Comparison of ENCODE assay signal across 25 cellular contexts in the genomic region with DNA sequence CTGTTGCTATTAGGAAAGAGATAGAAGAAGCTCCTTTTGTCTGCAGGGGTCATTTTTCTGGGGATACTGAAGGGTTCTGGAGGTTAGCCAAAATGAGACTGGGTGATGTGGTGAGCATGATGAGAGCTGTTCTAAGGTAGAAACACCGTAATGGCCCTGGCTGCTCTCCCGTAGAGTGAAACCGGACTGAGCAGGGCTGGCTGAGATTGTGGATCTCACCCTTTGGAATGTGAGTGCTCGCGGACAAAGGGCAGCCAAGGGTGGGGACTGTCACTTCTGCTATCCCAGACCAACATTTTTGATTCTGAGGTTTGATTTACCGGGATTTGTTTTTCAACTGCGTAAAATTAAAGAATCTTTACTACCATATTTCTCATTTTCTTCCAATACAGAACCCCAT. TPM values are rescaled to one million over a fixed set of nuclear protein-coding genes. Genes with fewer than 3 reads are reported as not detected.
DNase-seq lines count a peak whose midpoint lies in the region; ATAC-seq, FAIRE-seq and TF ChIP-seq lines count a peak whose summit lies in the region.
"Had no signal": no experiment of that assay in that cellular context is flagged by ENCODE, and none has a peak within 500 bp of the region (broad histone marks: within the 10 kb centered on the region; RNA-seq: fewer than 3 reads in every experiment).

No MANE protein-coding gene starts in this region.

- no peak overlapping the region for H2BK120ac ChIP-seq in H9 (ENCODE audit: low read depth, low read length, poor library complexity, severe bottlenecking)

- H3K36me3 Mint-ChIP-seq in activated naive CD8-positive, alpha-beta T cell, result no peaks in the 10 kb centered on the region
- H3K36me3 Mint-ChIP-seq in activated naive CD8-positive, alpha-beta T cell treated with anti-CD3 and anti-CD28 coated beads, Interleukin-2, amount 50 U/mL, for 24 hours (ENCODE audit: low read depth), result no peaks in the 10 kb centered on the region
- peaks cover 14 to 30% (median 19%) of the 10 kb centered on the region in 3 experiments; a peak in 6 of 7 replicates for H3K36me3 Mint-ChIP-seq in H9 (ENCODE audit: insufficient read depth in 1 of 3, low read depth in 3 of 3)
- H3K36me3 Mint-ChIP-seq: CD4-positive, alpha-beta memory T cell; CD4-positive, CD25-positive, alpha-beta regulatory T cell; CD8-positive, alpha-beta memory T cell had no signal

- H3K4me3 ChIP-seq in mucosa of descending colon, result no peak overlapping the region
- H3K4me3 ChIP-seq in smooth muscle cell, result no peak overlapping the region
- H3K4me3 ChIP-seq: A549, BLaER1 had no signal

- no peak for DNase-seq in activated naive CD8-positive, alpha-beta T cell treated with anti-CD3 and anti-CD28 coated beads, Interleukin-2, amount 50 U/mL, for 24 hours
- no peak for DNase-seq in D721Med (ENCODE audit: insufficient read length, low spot score)
- DNase-seq in H9, result no peak
- DNase-seq in mucosa of descending colon, result no peak
- DNase-seq in smooth muscle cell (lab: John Stamatoyannopoulos, UW; ENCODE audit: unreplicated experiment), result no peak
- no peak for DNase-seq in glomerular visceral epithelial cell (ENCODE audit: extremely low spot score)
- no peak for DNase-seq in posterior cingulate gyrus
- DNase-seq: ACHN; BE2C; C1 segment of cervical spinal cord; CD4-positive, alpha-beta memory T cell; CD4-positive, CD25-positive, alpha-beta regulatory T cell; CD8-positive, alpha-beta memory T cell; COR-L47; DMS79 treated with DMSO at 0.1 percent for 48 hours; GF-D8 had no signal

- no CpG with 5 or more reads among the region's 7 CpGs for WGBS in H9 (ENCODE audit: extremely low coverage, insufficient read length, low lambda C conversion rate)
- WGBS in smooth muscle cell (ENCODE audit: low lambda C conversion rate), result 97% methylated on average over 7 of the region's 7 CpGs

- peak; percentile 75 for FAIRE-seq in D721Med (lab: Jason Lieb, UNC)
- FAIRE-seq: A549, G401.6, GM12891, GM19239 had no signal

- no peak overlapping the region; the same call in 1 of the 2 replicates for H3K14ac ChIP-seq in H9 (ENCODE audit: insufficient read depth, low read length)

- no peak overlapping the region for H2AK5ac ChIP-seq in H9 (ENCODE audit: insufficient read length, low read length)

- H2AFZ ChIP-seq in H9 (ENCODE audit: low read length) (no peak overlapping the region), smooth muscle cell (ENCODE audit: low read depth) (no peak overlapping the region)

- no peaks in the 10 kb centered on the region for H3K79me2 ChIP-seq in H9 (ENCODE audit: insufficient read depth, low read length)
- no peaks in the 10 kb centered on the region for H3K79me2 ChIP-seq in smooth muscle cell (ENCODE audit: low read depth)

- no peaks in the 10 kb centered on the region for H3K9me3 Mint-ChIP-seq in activated naive CD8-positive, alpha-beta T cell (ENCODE audit: low read depth)
- H3K9me3 Mint-ChIP-seq in activated naive CD8-positive, alpha-beta T cell treated with anti-CD3 and anti-CD28 coated beads, Interleukin-2, amount 50 U/mL, for 24 hours, result no peaks in the 10 kb centered on the region
- no peaks in the 10 kb centered on the region for H3K9me3 Mint-ChIP-seq in H9
- H3K9me3 Mint-ChIP-seq: CD4-positive, alpha-beta memory T cell; CD8-positive, alpha-beta memory T cell had no signal

- H3K9ac ChIP-seq in H9 (ENCODE audit: extremely low read depth, insufficient read length, low read length) (no peak overlapping the region), smooth muscle cell (ENCODE audit: low read depth) (no peak overlapping the region)
- H3K9ac ChIP-seq: BLaER1 had no signal

- no peak overlapping the region for H3K56ac ChIP-seq in H9 (ENCODE audit: insufficient read length, low read depth, low read length)

- intact Hi-C loops in mucosa of descending colon (cut with DNase I, micrococcal nuclease), result no loop called here
- intact Hi-C loops in posterior cingulate gyrus (cut with DNase I), result no loop called here

- H3K4me1 Mint-ChIP-seq in activated naive CD8-positive, alpha-beta T cell (ENCODE audit: low read depth), result peaks cover 6% of the 10 kb centered on the region
- peaks cover 7% of the 10 kb centered on the region for H3K4me1 Mint-ChIP-seq in activated naive CD8-positive, alpha-beta T cell treated with anti-CD3 and anti-CD28 coated beads, Interleukin-2, amount 50 U/mL, for 24 hours
- H3K4me1 Mint-ChIP-seq in H9, result peaks cover 4 to 7% of the 10 kb centered on the region in 2 experiments
- H3K4me1 Mint-ChIP-seq: CD4-positive, alpha-beta memory T cell; CD8-positive, alpha-beta memory T cell had no signal

- H4K8ac ChIP-seq in H9 (replicated peaks; ENCODE audit: insufficient read length, low read depth, low read length), result no peak overlapping the region

- H3K4me3 Mint-ChIP-seq in activated naive CD8-positive, alpha-beta T cell, result no peak overlapping the region
- H3K4me3 Mint-ChIP-seq in activated naive CD8-positive, alpha-beta T cell treated with anti-CD3 and anti-CD28 coated beads, Interleukin-2, amount 50 U/mL, for 24 hours, result no peak overlapping the region
- H3K4me3 Mint-ChIP-seq in H9, result no peak overlapping the region
- H3K4me3 Mint-ChIP-seq: CD14-positive monocyte; CD4-positive, alpha-beta memory T cell; CD4-positive, CD25-positive, alpha-beta regulatory T cell; CD8-positive, alpha-beta memory T cell had no signal

- H3K27ac ChIP-seq in H9 (ENCODE audit: insufficient read length, low read depth, low read length), result no peak overlapping the region
- no peak overlapping the region for H3K27ac ChIP-seq in smooth muscle cell (ENCODE audit: low read depth)
- H3K27ac ChIP-seq: 22Rv1, A549, BLaER1 had no signal

- H3K18ac ChIP-seq in H9 (ENCODE audit: insufficient read length, low read depth, low read length), result no peak overlapping the region

- H2BK15ac ChIP-seq in H9 (ENCODE audit: low read depth, low read length), result no peak overlapping the region

- no peak overlapping the region for H3K4ac ChIP-seq in H9 (ENCODE audit: low read depth, low read length)

- no peak overlapping the region for H4K5ac ChIP-seq in H9 (ENCODE audit: insufficient read length, low read depth, low read length)

- H3K4me2 ChIP-seq in H9 (ENCODE audit: insufficient read depth, insufficient read length, low read length) (no peak overlapping the region), smooth muscle cell (no peak overlapping the region)
- H3K4me2 ChIP-seq: A549, BLaER1 had no signal

- H3K23me2 ChIP-seq in H9 (ENCODE audit: insufficient read length, low read depth, low read length, poor library complexity, severe bottlenecking), result no peaks in the 10 kb centered on the region

- H2BK5ac ChIP-seq in H9 (ENCODE audit: insufficient read length, low read length), result no peak overlapping the region

- H3T11ph ChIP-seq in H9 (ENCODE audit: low read length), result no peak overlapping the region

- no peak for ATAC-seq in activated naive CD8-positive, alpha-beta T cell treated with anti-CD3 and anti-CD28 coated beads, Interleukin-2, amount 50 U/mL, for 24 hours
- peak; percentile 46 for ATAC-seq in mucosa of descending colon
- ATAC-seq: A549 had no signal

- H3K27me3 Mint-ChIP-seq in activated naive CD8-positive, alpha-beta T cell, result no peaks in the 10 kb centered on the region
- no peaks in the 10 kb centered on the region for H3K27me3 Mint-ChIP-seq in activated naive CD8-positive, alpha-beta T cell treated with anti-CD3 and anti-CD28 coated beads, Interleukin-2, amount 50 U/mL, for 24 hours
- H3K27me3 Mint-ChIP-seq in H9 (ENCODE audit: low read depth), result no peaks in the 10 kb centered on the region
- H3K27me3 Mint-ChIP-seq: CD4-positive, CD25-positive, alpha-beta regulatory T cell had no signal

- no peak overlapping the region for H3K23ac ChIP-seq in H9 (ENCODE audit: insufficient read length, low read depth, low read length)

- no peak overlapping the region for H2BK20ac ChIP-seq in H9 (ENCODE audit: low read depth, low read length, poor library complexity, severe bottlenecking)

- H4K20me1 ChIP-seq in H9 (ENCODE audit: control insufficient read depth, insufficient read depth, insufficient read length) (no peaks in the 10 kb centered on the region), smooth muscle cell (ENCODE audit: low read depth) (no peaks in the 10 kb centered on the region)
- H4K20me1 ChIP-seq: BLaER1 had no signal

- no peak overlapping the region for H4K91ac ChIP-seq in H9 (ENCODE audit: insufficient read length, low read depth, low read length)

- H2BK12ac ChIP-seq in H9 (ENCODE audit: insufficient read length, low read depth, low read length), result no peak overlapping the region

- H3K36me3 ChIP-seq in mucosa of descending colon (ENCODE audit: low read depth) (no peaks in the 10 kb centered on the region), smooth muscle cell (ENCODE audit: low read depth) (no peaks in the 10 kb centered on the region)
- H3K36me3 ChIP-seq: BE2C, BLaER1 had no signal

- H3K79me1 ChIP-seq in H9 (ENCODE audit: insufficient read depth, low read depth, low read length, poor library complexity, severe bottlenecking), result no peaks in the 10 kb centered on the region

- TF ChIP-seq CTCF in D721Med (IDR thresholded peaks at IDR 0.05; ENCODE audit: insufficient read depth, missing control alignments), result no peak
- no peak for TF ChIP-seq CTCF in H9 (conservative IDR thresholded peaks at IDR 0.05)
- no peak for TF ChIP-seq CTCF in mucosa of descending colon (IDR thresholded peaks at IDR 0.05)
- no peak for TF ChIP-seq CTCF in smooth muscle cell (IDR thresholded peaks at IDR 0.05; ENCODE audit: borderline replicate concordance, insufficient read depth, poor library complexity, severe bottlenecking)

- no peaks in the 10 kb centered on the region for H3K4me1 ChIP-seq in H9 (ENCODE audit: insufficient read depth, low read length)
- peaks cover 10% of the 10 kb centered on the region for H3K4me1 ChIP-seq in mucosa of descending colon (ENCODE audit: low read depth)
- no peaks in the 10 kb centered on the region for H3K4me1 ChIP-seq in smooth muscle cell (ENCODE audit: low read depth)
- H3K4me1 ChIP-seq: A549, BE2C had no signal

- H3F3A ChIP-seq in smooth muscle cell (ENCODE audit: low read depth), result no peaks in the 10 kb centered on the region

- H3K27me3 ChIP-seq in H9 (ENCODE audit: insufficient read depth, low read length), result no peaks in the 10 kb centered on the region
- H3K27me3 ChIP-seq in smooth muscle cell (ENCODE audit: low read depth), result peaks cover 19% of the 10 kb centered on the region
- H3K27me3 ChIP-seq: BE2C, BLaER1 had no signal

- H3K9me3 ChIP-seq in H9 (ENCODE audit: control insufficient read depth, low read depth, low read length) (no peaks in the 10 kb centered on the region), mucosa of descending colon (no peaks in the 10 kb centered on the region), smooth muscle cell (replicated peaks; ENCODE audit: low read depth) (no peaks in the 10 kb centered on the region)
- H3K9me3 ChIP-seq: A549, BE2C, BLaER1 had no signal

- H3K27ac Mint-ChIP-seq in activated naive CD8-positive, alpha-beta T cell, result peak overlapping the region; percentile 10
- H3K27ac Mint-ChIP-seq in activated naive CD8-positive, alpha-beta T cell treated with anti-CD3 and anti-CD28 coated beads, Interleukin-2, amount 50 U/mL, for 24 hours, result no peak overlapping the region
- H3K27ac Mint-ChIP-seq in H9, result peak overlapping the region; percentile 5 to 7 (median 7); a peak in 4 of 7 replicates
- H3K27ac Mint-ChIP-seq: CD4-positive, CD25-positive, alpha-beta regulatory T cell; CD8-positive, alpha-beta memory T cell had no signal

RNA-seq across cellular contexts. Expression of a gene that starts 36.2 kb away (rescaled TPM):
- total RNA-seq in H9 (2021), result 7.8 and 8.1 TPM in 2 replicates
- total RNA-seq in mucosa of descending colon, result 10 to 100 TPM; 23.3 to 87.3 (median 59.3) TPM
- total RNA-seq in smooth muscle cell, result under 0.01 TPM in 1 of 2 replicates, not detected in the other
- polyA plus RNA-seq in smooth muscle cell, result 0.52 TPM in 1 of 2 replicates, not detected in the other
- polyA plus RNA-seq: AG04450 had no signal
